In the genomic region with DNA sequence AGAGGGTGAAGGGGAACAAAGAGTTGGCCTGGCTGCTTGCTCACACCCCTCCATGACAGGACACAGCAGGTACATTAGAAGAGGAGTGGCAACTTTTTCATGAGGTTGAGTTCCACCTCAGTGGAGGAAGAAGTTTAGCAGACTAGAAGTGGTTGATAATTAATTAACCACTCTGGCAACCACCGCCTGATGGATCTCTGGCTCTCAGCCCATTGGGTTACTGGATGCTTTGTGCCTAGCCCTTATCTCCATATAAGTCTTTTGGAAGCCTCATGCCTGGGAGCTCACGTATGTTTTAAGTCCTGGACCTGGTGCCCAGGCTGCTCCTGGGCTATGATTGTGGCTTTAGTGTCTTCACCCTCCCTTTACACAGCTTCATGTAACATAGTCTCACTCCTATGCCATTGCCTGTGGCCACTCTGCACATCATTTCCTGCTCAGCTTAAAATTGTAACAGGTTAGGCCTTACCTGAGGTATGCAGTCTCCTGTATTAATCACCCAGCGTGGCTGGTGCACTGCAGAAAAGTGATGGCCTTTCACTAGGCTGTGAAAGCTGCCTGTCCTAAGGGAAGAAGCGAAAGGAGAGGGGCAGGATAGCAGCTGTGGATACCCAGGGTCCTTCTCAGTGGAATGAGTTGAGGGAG, we compare ENCODE assay signal across 24 cellular contexts.
DNase-seq lines count a peak whose midpoint lies in the region; ATAC-seq and TF ChIP-seq lines count a peak whose summit lies in the region.
"Had no signal": no experiment of that assay in that cellular context is flagged by ENCODE, and none has a peak within 500 bp of the region (broad histone marks: within the 10 kb centered on the region; RNA-seq: fewer than 3 reads in every experiment).

No MANE protein-coding gene starts in this region.

- H2AFZ ChIP-seq in IMR-90 (replicated peaks; ENCODE audit: low read length, poor library complexity) (no peak overlapping the region), neuronal stem cell (ENCODE audit: low read length) (no peak overlapping the region)

- intact Hi-C loops in IMR-90 (cut with micrococcal nuclease) = no loop called here

- H2BK15ac ChIP-seq in IMR-90 (ENCODE audit: low read depth, low read length) (no peak overlapping the region), neuronal stem cell (ENCODE audit: low read length) (no peak overlapping the region)

- H3K9ac ChIP-seq in IMR-90 (ENCODE audit: low read depth, low read length) (no peak overlapping the region), neuronal stem cell (ENCODE audit: low read depth, low read length, poor library complexity) (no peak overlapping the region)

- H3K27ac ChIP-seq in IMR-90 (ENCODE audit: insufficient read depth, low read length) = no peak overlapping the region
- no peak overlapping the region for H3K27ac ChIP-seq in neuronal stem cell (replicated peaks; ENCODE audit: low read length)
- H3K27ac ChIP-seq: body of pancreas, right lobe of liver had no signal

- H3K4me2 ChIP-seq in IMR-90 (ENCODE audit: low read depth, low read length) (no peak overlapping the region), neuronal stem cell (ENCODE audit: insufficient read depth, low read length, poor library complexity, severe bottlenecking) (no peak overlapping the region)

- H4K8ac ChIP-seq in IMR-90 (ENCODE audit: low read depth in 2 of 2, low read length in 2 of 2) (no peak overlapping the region), neuronal stem cell (ENCODE audit: low read depth, low read length) (no peak overlapping the region)

- POLR2A ChIA-PET in IMR-90 (lab: Charles Lee; ENCODE audit: unreplicated experiment) = no interaction called here

- peak overlapping the region; percentile 40 for H2AK9ac ChIP-seq in IMR-90 (replicated peaks; ENCODE audit: low read depth, low read length, poor library complexity)

- ATAC-seq in IMR-90 (ENCODE audit: low read depth) (no peak), GM19467 (IDR thresholded peaks at IDR 0.05; ENCODE audit: unreplicated experiment) (no peak)
- ATAC-seq: body of pancreas had no signal

- TF ChIP-seq POLR2A in IMR-90 (IDR thresholded peaks at IDR 0.05; ENCODE audit: low read depth, low read length) = no peak

- peaks cover 12% of the 10 kb centered on the region; the same call in 1 of the 2 replicates for H3K9me1 ChIP-seq in IMR-90 (ENCODE audit: insufficient read depth, low read length)

- no peak overlapping the region for H3K18ac ChIP-seq in IMR-90 (ENCODE audit: low read depth, low read length)
- H3K18ac ChIP-seq in neuronal stem cell (ENCODE audit: low read length) = peak overlapping the region; percentile 11

- H3K9me3 ChIP-seq in IMR-90 (ENCODE audit: control insufficient read depth, insufficient read depth, low read length) = no peaks in the 10 kb centered on the region
- H3K9me3 ChIP-seq in neuronal stem cell (replicated peaks in 1 of 2; ENCODE audit: control insufficient read depth in 2 of 2, insufficient read depth in 1 of 2, low read depth in 1 of 2, low read length in 2 of 2) = no peaks in the 10 kb centered on the region
- H3K9me3 ChIP-seq: body of pancreas, right lobe of liver had no signal

- BruUV-seq in IMR-90 (replicated peaks; lab: Mats Ljungman, UMichigan) = no TSS peak

- WGBS in IMR-90 (ENCODE audit: extremely low coverage in 2 of 2, insufficient read length in 1 of 2), 2 experiments = no CpG with 5 or more reads among the region's 4 CpGs
- no CpG with 5 or more reads among the region's 4 CpGs for WGBS in neuronal stem cell (ENCODE audit: extremely low coverage in 2 of 2, insufficient read length in 2 of 2, insufficient replicate concordance in 1 of 2), 2 donors

- H3K79me1 ChIP-seq in IMR-90 (ENCODE audit: low read depth in 1 of 2, low read length in 2 of 2) (peaks cover 24 to 66% of the 10 kb centered on the region in 2 experiments), neuronal stem cell (ENCODE audit: low read depth, low read length) (no peaks in the 10 kb centered on the region)

- H2BK120ac ChIP-seq in IMR-90 (ENCODE audit: low read depth, low read length) (no peak overlapping the region), neuronal stem cell (ENCODE audit: low read depth, low read length) (no peak overlapping the region)

- no peak overlapping the region for H2BK12ac ChIP-seq in neuronal stem cell (ENCODE audit: low read length)

- H3K4ac ChIP-seq in IMR-90 (ENCODE audit: low read depth, low read length) (no peak overlapping the region), neuronal stem cell (ENCODE audit: low read length) (no peak overlapping the region)

- H3K4me3 ChIP-seq in IMR-90 (ENCODE audit: insufficient read depth, low read depth, low read length) = no peak overlapping the region
- H3K4me3 ChIP-seq in epithelial cell of esophagus (ENCODE audit: low read length) = no peak overlapping the region
- no peak overlapping the region for H3K4me3 ChIP-seq in neuronal stem cell (ENCODE audit: low read length in 2 of 2)
- no peak overlapping the region for H3K4me3 ChIP-seq in foreskin fibroblast (ENCODE audit: low read depth in 1 of 2, low read length in 2 of 2)
- H3K4me3 ChIP-seq: body of pancreas, right lobe of liver had no signal

- no peak overlapping the region for H2AK5ac ChIP-seq in IMR-90 (ENCODE audit: low read depth, low read length)
- no peak overlapping the region for H2AK5ac ChIP-seq in neuronal stem cell (ENCODE audit: low read depth, low read length)

- no peak overlapping the region for H2BK5ac ChIP-seq in IMR-90 (ENCODE audit: low read depth, low read length, poor library complexity, severe bottlenecking)
- H2BK5ac ChIP-seq in neuronal stem cell (ENCODE audit: low read length) = no peak overlapping the region

- in situ Hi-C loops in IMR-90 (cut with MboI; ENCODE audit: low sequenced_read_pairs) = no loop called here

- TF ChIP-seq RAD21 in IMR-90 (IDR thresholded peaks at IDR 0.05; ENCODE audit: low read length) = no peak

- H3K27me3 ChIP-seq in IMR-90 (ENCODE audit: control insufficient read depth, insufficient read depth, low read length) (no peaks in the 10 kb centered on the region), neuronal stem cell (ENCODE audit: control insufficient read depth in 3 of 3, insufficient read depth in 3 of 3, low read depth in 1 of 3, low read length in 3 of 3) (no peaks in the 10 kb centered on the region)
- H3K27me3 ChIP-seq: body of pancreas, right lobe of liver had no signal

- no peak overlapping the region for H2BK20ac ChIP-seq in IMR-90 (ENCODE audit: low read depth, low read length)

- CTCF ChIA-PET in IMR-90 (lab: Yijun Ruan, JAX) = no interaction called here

- H3K4me1 ChIP-seq in IMR-90 (ENCODE audit: control insufficient read depth, insufficient read depth, low read length) (0 out of 2 replicates have a peak, but pooled peaks cover 2% of the 10 kb centered on the region), neuronal stem cell (ENCODE audit: control insufficient read depth in 2 of 2, insufficient read depth in 1 of 2, low read depth in 1 of 2, low read length in 2 of 2) (peaks cover 0 to 14% of the 10 kb centered on the region in 2 donors)
- H3K4me1 ChIP-seq: right lobe of liver had no signal

- H3K23ac ChIP-seq in IMR-90 (ENCODE audit: low read depth, low read length) = no peak overlapping the region
- no peak overlapping the region for H3K23ac ChIP-seq in neuronal stem cell (ENCODE audit: low read depth, low read length, poor library complexity)

- dilution Hi-C loops in IMR-90 (cut with HindIII; ENCODE audit: low sequenced_read_pairs, unreplicated experiment) = no loop called here

- no peak overlapping the region for H3K56ac ChIP-seq in IMR-90 (ENCODE audit: extremely low read depth, insufficient read depth, low read length)

- H4K91ac ChIP-seq in IMR-90 (ENCODE audit: insufficient read depth, low read depth, low read length) (no peak overlapping the region), neuronal stem cell (ENCODE audit: low read depth, low read length, poor library complexity) (peak overlapping the region; percentile 34)

- no peaks in the 10 kb centered on the region for H3K36me3 ChIP-seq in IMR-90 (ENCODE audit: control insufficient read depth, insufficient read depth, low read length)
- no peaks in the 10 kb centered on the region for H3K36me3 ChIP-seq in neuronal stem cell (replicated peaks in 1 of 2; ENCODE audit: control insufficient read depth in 2 of 2, insufficient read depth in 2 of 2, low read length in 2 of 2)
- H3K36me3 ChIP-seq: right lobe of liver had no signal

- DNase-seq in DMS79 treated with DMSO at 0.1 percent for 48 hours (lab: John Stamatoyannopoulos, UW) = peak; percentile 89
- DNase-seq in IMR-90 = no peak
- peak; percentile 62 for DNase-seq in epithelial cell of esophagus (ENCODE audit: low read depth)
- DNase-seq in neuronal stem cell (ENCODE audit: low spot score) = no peak
- no peak for DNase-seq in NAMALWA (ENCODE audit: low spot score)
- DNase-seq in foreskin fibroblast = no peak
- DNase-seq: activated CD4-positive, alpha-beta memory T cell treated with anti-CD3 and anti-CD28 coated beads, Interleukin-2, amount 10 ng/mL, durations not matched to agents 7 days and 5 days; activated CD4-positive, CD25-positive, alpha-beta regulatory T cell; activated gamma-delta T cell; activated T-cell treated with anti-CD3 and anti-CD28 coated beads for 4 hours; body of pancreas; CD4-positive, alpha-beta T cell; DMS 273 treated with DMSO at 0.1 percent for 48 hours; erythroblast; hippocampal formation; immature natural killer cell; Karpas-422; MV-4-11; NCI-H187 treated with DMSO at 0.1 percent for 48 hours; right lobe of liver; Right ventricle myocardium superior; stimulated activated CD4-positive, alpha-beta T cell treated with anti-CD3 and anti-CD28 coated beads, Interleukin-15, amount 100 ng/mL, for 24 hours; T1000 had no signal

- H4K20me1 ChIP-seq in IMR-90 (ENCODE audit: insufficient read depth, low read length) = peaks cover 8% of the 10 kb centered on the region

- TF ChIP-seq CTCF in IMR-90 (conservative IDR thresholded peaks at IDR 0.05; ENCODE audit: low read depth, low read length) = no peak
- no peak for TF ChIP-seq CTCF in epithelial cell of esophagus (IDR thresholded peaks at IDR 0.05; ENCODE audit: insufficient read depth, low read depth, low read length, missing control alignments)
- TF ChIP-seq CTCF in foreskin fibroblast (IDR thresholded peaks at IDR 0.05; ENCODE audit: low read depth, low read length) = no peak

- H3K14ac ChIP-seq in IMR-90 (replicated peaks; ENCODE audit: low read depth, low read length) (no peak overlapping the region), neuronal stem cell (ENCODE audit: low read length) (no peak overlapping the region)

- H4K5ac ChIP-seq in IMR-90 (ENCODE audit: low read depth, low read length) = no peak overlapping the region

TF ChIP-seq in IMR-90, 13 proteins besides CTCF, POLR2A, EP300 and RAD21:
- TF ChIP-seq, protein P1, sequence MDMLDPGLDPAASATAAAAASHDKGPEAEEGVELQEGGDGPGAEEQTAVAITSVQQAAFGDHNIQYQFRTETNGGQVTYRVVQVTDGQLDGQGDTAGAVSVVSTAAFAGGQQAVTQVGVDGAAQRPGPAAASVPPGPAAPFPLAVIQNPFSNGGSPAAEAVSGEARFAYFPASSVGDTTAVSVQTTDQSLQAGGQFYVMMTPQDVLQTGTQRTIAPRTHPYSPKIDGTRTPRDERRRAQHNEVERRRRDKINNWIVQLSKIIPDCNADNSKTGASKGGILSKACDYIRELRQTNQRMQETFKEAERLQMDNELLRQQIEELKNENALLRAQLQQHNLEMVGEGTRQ (IDR thresholded peaks at IDR 0.05; ENCODE audit: low read depth, low read length) = no peak
- TF ChIP-seq MAFK (IDR thresholded peaks at IDR 0.05; ENCODE audit: low read depth, low read length) = no peak

Comparison
In these comparisons a context has a peak if more than half of its experiments do, and no peak if none do; other contexts are left out.
1. DNase-seq: peak in DMS79 treated with DMSO at 0.1 percent for 48 hours (single experiment) and epithelial cell of esophagus (single experiment); none in IMR-90 (single experiment), neuronal stem cell (single experiment), NAMALWA (single experiment) and foreskin fibroblast (0 of 2).